9 cellular contexts compared by ENCODE assay signal in the genomic region with DNA sequence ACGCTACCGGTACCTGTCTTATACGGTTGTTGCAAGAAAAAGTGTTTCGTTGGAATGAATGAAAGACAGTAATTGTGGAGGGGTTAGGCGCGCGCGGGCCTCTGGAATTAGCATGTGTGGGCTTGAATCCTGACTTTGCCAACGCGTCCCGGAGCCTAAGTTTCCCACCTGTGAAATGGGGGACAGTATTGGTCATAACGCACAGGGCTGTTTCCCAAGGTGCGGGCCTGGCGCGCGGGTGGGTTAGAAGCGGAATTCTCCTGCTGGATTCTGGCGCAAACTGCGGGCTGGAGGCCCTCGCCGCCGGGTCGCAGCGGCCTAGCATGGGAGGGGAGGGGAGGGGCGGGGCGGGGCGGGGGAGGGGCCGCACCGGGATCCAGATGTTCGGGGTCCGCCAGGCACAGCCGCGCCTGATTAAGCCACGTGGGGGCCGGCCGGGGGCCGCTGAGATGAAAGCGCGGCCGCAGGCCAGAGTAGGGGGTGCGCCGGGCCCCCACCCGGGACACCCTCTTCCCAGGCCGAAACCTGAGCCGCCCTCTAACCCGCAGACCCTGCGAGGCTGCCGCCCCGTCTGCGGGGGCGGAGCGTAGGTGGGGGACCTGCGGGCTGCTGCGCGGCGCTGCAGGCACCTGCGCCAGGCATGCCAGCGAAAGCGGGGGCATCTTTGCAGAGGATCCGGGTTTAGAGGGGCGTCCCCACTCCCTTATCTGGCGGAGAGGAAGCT. TPM values are rescaled to one million over a fixed set of nuclear protein-coding genes. Genes with fewer than 3 reads are reported as not detected.
DNase-seq lines count a peak whose midpoint lies in the region; ATAC-seq and TF ChIP-seq lines count a peak whose summit lies in the region.
"Had no signal": no experiment of that assay in that cellular context is flagged by ENCODE, and none has a peak within 500 bp of the region (broad histone marks: within the 10 kb centered on the region; RNA-seq: fewer than 3 reads in every experiment).

No MANE protein-coding gene starts in this region.

- POLR2A ChIA-PET in A673 (lab: Charles Lee; ENCODE audit: low non-redundant PET) = no interaction called here

- peak overlapping the region; percentile 78 for H3K27ac Mint-ChIP-seq in T-helper 17 cell

- no peaks in the 10 kb centered on the region for H3K27me3 ChIP-seq in A673 (replicated peaks; ENCODE audit: insufficient read depth, low read depth, low read length, poor library complexity)

- intact Hi-C loops in A673 (cut with micrococcal nuclease; ENCODE audit: unreplicated experiment) = no loop called here

- DNase-seq in A673 (ENCODE audit: low spot score) (no peak), COLO668 (lab: John Stamatoyannopoulos, UW; ENCODE audit: unreplicated experiment) (peak; percentile 22), T-helper 17 cell (no peak), left kidney (ENCODE audit: low read depth, low spot score) (peak; percentile 72), Ammon's horn (ENCODE audit: low spot score) (no peak)
- DNase-seq: brain microvascular endothelial cell had no signal

- TF ChIP-seq POLR2A in GM18505 (IDR thresholded peaks at IDR 0.05; ENCODE audit: borderline replicate concordance, extremely low read depth, insufficient read depth, insufficient read length) = no peak

- peaks cover 16% of the 10 kb centered on the region for H3K36me3 Mint-ChIP-seq in T-helper 17 cell (ENCODE audit: low read depth)

- H3K4me3 Mint-ChIP-seq in T-helper 17 cell = peak overlapping the region; percentile 89

- H3K9me3 ChIP-seq in A673 (ENCODE audit: low read depth, low read length, poor library complexity, severe bottlenecking) = no peaks in the 10 kb centered on the region
- no peaks in the 10 kb centered on the region for H3K9me3 ChIP-seq in T-helper 17 cell (ENCODE audit: control insufficient read depth, low read length, poor library complexity, severe bottlenecking)

- BruUV-seq in A673 (replicated peaks; lab: Mats Ljungman, UMichigan) = no TSS peak

- ATAC-seq in T-helper 17 cell = peak; percentile 46
- no peak for ATAC-seq in HG03342 (IDR thresholded peaks at IDR 0.05; ENCODE audit: unreplicated experiment)
- ATAC-seq in GM18498 (IDR thresholded peaks at IDR 0.05; ENCODE audit: unreplicated experiment) = no peak
- ATAC-seq in GM18505 (IDR thresholded peaks at IDR 0.05; ENCODE audit: unreplicated experiment) = no peak

- H3K27me3 Mint-ChIP-seq in T-helper 17 cell = peaks cover 67% of the 10 kb centered on the region

- peaks cover 32% of the 10 kb centered on the region for H3K4me1 Mint-ChIP-seq in T-helper 17 cell

- peak overlapping the region; percentile 22 for H3K27ac ChIP-seq in A673 (ENCODE audit: low read depth, low read length, poor library complexity, severe bottlenecking)
- H3K27ac ChIP-seq: brain microvascular endothelial cell had no signal

- peak overlapping the region; percentile 56 for H3K4me3 ChIP-seq in A673 (ENCODE audit: low read depth, low read length, poor library complexity, severe bottlenecking)

- H3K4me1 ChIP-seq in A673 (ENCODE audit: insufficient read depth, low read length, poor library complexity, severe bottlenecking) = peaks cover 48% of the 10 kb centered on the region

- CTCF ChIA-PET in A673 (lab: Charles Lee) = no interaction called here

- no peak for TF ChIP-seq CTCF in A673 (conservative IDR thresholded peaks at IDR 0.05; ENCODE audit: low read depth, low read length)

- H3K36me3 ChIP-seq in A673 (ENCODE audit: insufficient read depth, low read length, poor library complexity, severe bottlenecking) = no peaks in the 10 kb centered on the region
- H3K36me3 ChIP-seq: brain microvascular endothelial cell had no signal

RNA-seq across cellular contexts. Expression of a gene that starts 1.2 kb away (rescaled TPM):
- total RNA-seq in A673 (2021) = 9.3 and 18.0 TPM in 2 replicates
- total RNA-seq in T-helper 17 cell = under 1 TPM in 1 of 2 donors, not detected in 1; 0.29 TPM

RNA-seq across cellular contexts. Expression of a gene that starts 4.9 kb away (rescaled TPM):
- total RNA-seq in A673 (2021) (192 and 305 TPM in 2 replicates), T-helper 17 cell (not detected)

RNA-seq across cellular contexts. Expression of a gene that starts 22.9 kb away (rescaled TPM):
- total RNA-seq in A673 (2021) = 61.4 and 74.9 TPM in 2 replicates
- total RNA-seq in T-helper 17 cell = 10 to 100 TPM; 89.1 to 97.1 TPM

RNA-seq across cellular contexts. Expression of a gene that starts 25.3 kb away (rescaled TPM):
- total RNA-seq in A673 (2021) (16.3 and 16.8 TPM in 2 replicates), T-helper 17 cell (10 to 100 TPM; 13.0 to 17.9 TPM)

RNA-seq across cellular contexts. Expression of a gene that starts 39.8 kb away (rescaled TPM):
- 1,270 and 1,348 TPM in 2 replicates for total RNA-seq in A673 (2021)
- 1,000 to 10,000 TPM; 1,880 to 1,939 TPM for total RNA-seq in T-helper 17 cell

Comparison
In these comparisons a context has a peak if more than half of its experiments do, and no peak if none do; other contexts are left out.
1. DNase-seq: peak in COLO668 (single experiment) and left kidney (single experiment); none in A673 (single experiment), T-helper 17 cell (0 of 3) and Ammon's horn (single experiment).
2. RNA of a gene that starts 4.9 kb away (total RNA-seq): 192 to 305 TPM in A673; not detected in T-helper 17 cell; every median in the first group is over 100 times any median in the second.